19 cellular contexts compared by ENCODE assay signal in the genomic region with DNA sequence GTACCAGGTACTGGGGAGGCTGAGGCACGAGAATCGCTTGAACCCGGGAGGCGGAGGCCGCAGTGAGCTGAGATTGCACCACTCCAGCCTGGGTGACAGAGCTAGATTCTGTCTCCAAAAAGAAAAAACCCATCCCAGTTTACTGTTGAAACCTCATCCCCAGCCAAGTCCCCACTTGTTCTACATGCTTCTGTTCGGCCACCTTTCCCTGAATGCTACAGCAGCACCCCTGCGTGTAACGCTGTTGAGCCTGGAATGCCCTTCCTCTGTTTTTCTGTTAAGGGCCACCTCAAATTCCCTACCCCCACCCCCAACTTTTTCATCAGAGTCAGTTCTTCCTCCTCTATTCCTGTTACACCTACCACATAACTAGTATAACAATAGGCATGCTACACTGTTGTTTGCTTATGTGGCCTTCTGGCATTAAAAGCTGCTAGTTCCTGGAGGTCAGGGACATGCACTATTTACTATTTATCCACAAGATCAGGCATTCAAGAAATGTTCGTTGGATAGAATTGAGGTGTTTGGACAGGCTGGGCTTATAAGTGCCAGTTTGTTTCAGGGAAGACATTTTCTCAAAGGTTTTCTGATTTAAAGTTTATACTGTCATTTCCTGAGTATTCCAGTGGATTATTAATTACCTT.
DNase-seq lines count a peak whose midpoint lies in the region; TF ChIP-seq lines count a peak whose summit lies in the region.
"Had no signal": no experiment of that assay in that cellular context is flagged by ENCODE, and none has a peak within 500 bp of the region (broad histone marks: within the 10 kb centered on the region; RNA-seq: fewer than 3 reads in every experiment).

No MANE protein-coding gene starts in this region.

- peaks cover 22% of the 10 kb centered on the region for H3K79me2 ChIP-seq in parathyroid adenoma

- H3K4me3 ChIP-seq in SK-N-MC = peak overlapping the region; percentile 34
- H3K4me3 ChIP-seq in iPS-18a (ENCODE audit: low read length) = peak overlapping the region; percentile 26
- H3K4me3 ChIP-seq in parathyroid adenoma (ENCODE audit: low read depth, low read length) = no peak overlapping the region
- H3K4me3 ChIP-seq: BLaER1 treated with 17β-estradiol and CSF1 and Interleukin-3, amounts not matched to agents 10 nM and 100 nM had no signal

- DNase-seq in DMS53 (lab: John Stamatoyannopoulos, UW) (peak; percentile 74), SK-N-MC (ENCODE audit: low read depth, low spot score) (no peak), NCI-H2196 (lab: John Stamatoyannopoulos, UW; ENCODE audit: unreplicated experiment) (no peak), NCI-H187 treated with DMSO at 0.1 percent for 48 hours (lab: John Stamatoyannopoulos, UW) (no peak), D341Med (ENCODE audit: low spot score) (no peak), UCSD-AML1 (lab: John Stamatoyannopoulos, UW; ENCODE audit: unreplicated experiment) (no peak)
- DNase-seq: activated naive CD8-positive, alpha-beta T cell treated with anti-CD3 and anti-CD28 coated beads, Interleukin-2, amount 50 U/mL, for 24 hours; cortex of kidney; foreskin keratinocyte; GF-D8; KBM-7; mammary epithelial cell; NCI-H187; NK-92 treated with Interleukin-12 subunit alpha and Interleukin-12 subunit beta, amount 100 ng/mL, for 24 hours; stimulated activated CD4-positive, alpha-beta T cell treated with anti-CD3 and anti-CD28 coated beads, Interleukin-4, amount 100 ng/mL, for 24 hours; stimulated activated naive CD4-positive, alpha-beta T cell treated with Interleukin-2 at 50 U/mL for 16 hours had no signal

- H3K9ac ChIP-seq in SK-N-MC (ENCODE audit: insufficient read length) (no peak overlapping the region), iPS-18a (ENCODE audit: low read length) (peak overlapping the region; percentile 32), parathyroid adenoma (no peak overlapping the region)
- H3K9ac ChIP-seq: BLaER1 treated with 17β-estradiol and CSF1 and Interleukin-3, amounts not matched to agents 10 nM and 100 nM had no signal

- H3K9me3 ChIP-seq in SK-N-MC (ENCODE audit: low read depth, low read length) (no peaks in the 10 kb centered on the region), iPS-18a (ENCODE audit: control insufficient read depth, low read depth, low read length) (no peaks in the 10 kb centered on the region), parathyroid adenoma (ENCODE audit: control insufficient read depth, low read length) (no peaks in the 10 kb centered on the region)
- H3K9me3 ChIP-seq: BLaER1 treated with 17β-estradiol and CSF1 and Interleukin-3, amounts not matched to agents 10 nM and 100 nM had no signal

- no peak for TF ChIP-seq CTCF in parathyroid adenoma (IDR thresholded peaks at IDR 0.05)

- H3K27me3 ChIP-seq in iPS-18a (ENCODE audit: control insufficient read depth, insufficient read depth, low read length) (no peaks in the 10 kb centered on the region), parathyroid adenoma (ENCODE audit: control insufficient read depth, insufficient read depth, low read length) (no peaks in the 10 kb centered on the region)
- H3K27me3 ChIP-seq: BLaER1 treated with 17β-estradiol and CSF1 and Interleukin-3, amounts not matched to agents 10 nM and 100 nM; foreskin keratinocyte had no signal

- H3K36me3 ChIP-seq in SK-N-MC (ENCODE audit: insufficient read depth, low read length) = peaks cover 7% of the 10 kb centered on the region; the same call in 1 of the 2 replicates
- H3K36me3 ChIP-seq in iPS-18a (ENCODE audit: control insufficient read depth, low read depth, low read length) = peaks cover 5% of the 10 kb centered on the region
- H3K36me3 ChIP-seq in parathyroid adenoma (ENCODE audit: control insufficient read depth, insufficient read depth, low read length) = no peaks in the 10 kb centered on the region

- peaks cover 39% of the 10 kb centered on the region for H3K4me1 ChIP-seq in iPS-18a (ENCODE audit: control insufficient read depth, low read depth, low read length)
- peaks cover 26% of the 10 kb centered on the region for H3K4me1 ChIP-seq in parathyroid adenoma
- H3K4me1 ChIP-seq: foreskin keratinocyte had no signal

- peak overlapping the region; percentile 98 for H3K27ac ChIP-seq in SK-N-MC
- H3K27ac ChIP-seq in iPS-18a (ENCODE audit: low read length) = peak overlapping the region; percentile 70
- peak overlapping the region; percentile 13 for H3K27ac ChIP-seq in parathyroid adenoma
- H3K27ac ChIP-seq: BLaER1 treated with 17β-estradiol and CSF1 and Interleukin-3, amounts not matched to agents 10 nM and 100 nM; foreskin keratinocyte had no signal

- no peak overlapping the region for H2AFZ ChIP-seq in parathyroid adenoma

- H3K4me2 ChIP-seq in parathyroid adenoma (ENCODE audit: low read length) = no peak overlapping the region
- H3K4me2 ChIP-seq: BLaER1 treated with 17β-estradiol and CSF1 and Interleukin-3, amounts not matched to agents 10 nM and 100 nM had no signal

Comparison
In these comparisons a context has a peak if more than half of its experiments do, and no peak if none do; other contexts are left out.
1. H3K27ac ChIP-seq: peak in every context shown above with its lines; median percentile 98 in SK-N-MC; 70 in iPS-18a; 13 in parathyroid adenoma.